15 cellular contexts compared by ENCODE assay signal in genomic region chr4:152166567-152166966, GRCh38.
DNase-seq lines count a peak whose midpoint lies in the region; ATAC-seq, FAIRE-seq and TF ChIP-seq lines count a peak whose summit lies in the region.
"Had no signal": no experiment of that assay in that cellular context is flagged by ENCODE, and none has a peak within 500 bp of the region (broad histone marks: within the 10 kb centered on the region; RNA-seq: fewer than 3 reads in every experiment).

No MANE protein-coding gene starts in this region.

- BruUV-seq in K562 (replicated peaks; lab: Mats Ljungman, UMichigan) = no TSS peak

- TF ChIP-seq CTCF in K562 (IDR thresholded peaks at IDR 0.05 in 2 of 3, conservative IDR thresholded peaks at IDR 0.05 in 1 of 3; ENCODE audit: insufficient read depth in 2 of 3, low read depth in 1 of 3, low read length in 3 of 3) (no peak), left lung (IDR thresholded peaks at IDR 0.05) (no peak), esophagus squamous epithelium (IDR thresholded peaks at IDR 0.05) (no peak), GM20000 (IDR thresholded peaks at IDR 0.05; ENCODE audit: extremely low read depth, missing control alignments) (no peak)

- H4K20me1 ChIP-seq in K562 (replicated peaks; ENCODE audit: control insufficient read depth, insufficient read depth, low read length) = no peaks in the 10 kb centered on the region; the same call in 1 of the 2 replicates

- WGBS in K562 (ENCODE audit: insufficient coverage, low coverage, missing lambda C conversion rate) = 11% methylated on average over 6 of the region's 6 CpGs
- WGBS in esophagus squamous epithelium, 2 donors = 54 to 57% methylated on average over 6 of the region's 6 CpGs

- H3K9me3 ChIP-seq in K562 (replicated peaks; ENCODE audit: control insufficient read depth, insufficient read depth, low read depth, low read length) (no peaks in the 10 kb centered on the region), left lung (no peaks in the 10 kb centered on the region), esophagus squamous epithelium (no peaks in the 10 kb centered on the region)

- no peaks in the 10 kb centered on the region for H3K9me1 ChIP-seq in K562 (ENCODE audit: control insufficient read depth, insufficient read depth, low read length)

- intact Hi-C loops in K562 (cut with micrococcal nuclease) (no loop called here), left lung (cut with DNase I) (no loop called here), esophagus squamous epithelium (cut with DNase I) (no loop called here)

- DNase-seq in EH (ENCODE audit: low read depth) = peak; percentile 37
- no peak for DNase-seq in HTR-8/SVneo (ENCODE audit: insufficient read length, low spot score)
- DNase-seq in K562 (ENCODE audit: extremely low read depth in 1 of 4, low spot score in 3 of 4) = peak in 3 of 4 experiments; percentile 9 to 23 (median 16)
- no peak for DNase-seq in left lung
- no peak for DNase-seq in esophagus squamous epithelium (lab: John Stamatoyannopoulos, UW)
- no peak for DNase-seq in GM20000 (ENCODE audit: low spot score)
- DNase-seq in NCI-H345 treated with DMSO at 0.1 percent for 48 hours (lab: John Stamatoyannopoulos, UW; ENCODE audit: unreplicated experiment) = no peak
- DNase-seq in pons (ENCODE audit: low spot score) = no peak
- DNase-seq: activated CD8-positive, alpha-beta memory T cell treated with anti-CD3 and anti-CD28 coated beads, Interleukin-2, amount 10 ng/mL, durations not matched to agents 7 days and 5 days; activated naive CD8-positive, alpha-beta T cell treated with anti-CD3 and anti-CD28 coated beads for 36 hours; CD4-positive, CD25-positive, alpha-beta regulatory T cell; PC-9 had no signal

- H3K36me3 ChIP-seq in K562 (ENCODE audit: control insufficient read depth, insufficient read depth, low read length) (no peaks in the 10 kb centered on the region), left lung (no peaks in the 10 kb centered on the region), esophagus squamous epithelium (no peaks in the 10 kb centered on the region)

- H3K27me3 ChIP-seq in K562 (ENCODE audit: control insufficient read depth in 2 of 2, insufficient read depth in 2 of 2, low read length in 2 of 2) (no peaks in the 10 kb centered on the region; a peak in 1 of 5 replicates), left lung (peaks cover 0 to 3% of the 10 kb centered on the region in 2 donors), esophagus squamous epithelium (peaks cover 0 to 4% (median 0%) of the 10 kb centered on the region in 4 donors)

- H3K79me2 ChIP-seq in K562 (ENCODE audit: control insufficient read depth, insufficient read depth, low read length) = no peaks in the 10 kb centered on the region

- H3K4me1 ChIP-seq in K562 (replicated peaks in 1 of 2; ENCODE audit: control insufficient read depth in 2 of 2, insufficient read depth in 2 of 2, low read length in 2 of 2) = no peaks in the 10 kb centered on the region
- H3K4me1 ChIP-seq in left lung = no peaks in the 10 kb centered on the region
- H3K4me1 ChIP-seq in esophagus squamous epithelium = peaks cover 0 to 9% (median 3%) of the 10 kb centered on the region in 3 donors

- TF ChIP-seq RAD21 in K562 (CRISPR knock-in tag; conservative IDR thresholded peaks at IDR 0.05 in 1 of 2, IDR thresholded peaks at IDR 0.05 in 1 of 2) = no peak

- ATAC-seq in K562 = no peak; the same call in 2 of the 3 replicates
- peak; percentile 27 for ATAC-seq in left lung
- ATAC-seq: activated CD8-positive, alpha-beta memory T cell treated with anti-CD3 and anti-CD28 coated beads, Interleukin-2, amount 10 ng/mL, durations not matched to agents 7 days and 5 days; natural killer cell treated with Interleukin-12 subunit alpha and Interleukin-12 subunit beta and Interleukin-15 and Interleukin-18, amount 100 ng/mL, for 72 hours had no signal

- H3K4me3 ChIP-seq in K562 (no peak overlapping the region), left lung (no peak overlapping the region), esophagus squamous epithelium (no peak overlapping the region)
- H3K4me3 ChIP-seq: PC-9 had no signal

- TF ChIP-seq POLR2A in K562 (conservative IDR thresholded peaks at IDR 0.05) (no peak), esophagus squamous epithelium (IDR thresholded peaks at IDR 0.05) (no peak)

- H3K27ac ChIP-seq in K562 (ENCODE audit: extremely low read depth, low read depth, low read length) = no peak overlapping the region
- no peak overlapping the region for H3K27ac ChIP-seq in left lung
- H3K27ac ChIP-seq in esophagus squamous epithelium = no peak overlapping the region
- H3K27ac ChIP-seq: KMS-11, PC-9 had no signal

- H3K4me2 ChIP-seq in K562 (ENCODE audit: insufficient read depth, low read length) = no peak overlapping the region
- H3K4me2 ChIP-seq: KMS-11, PC-9 had no signal

- no peak overlapping the region for H2AFZ ChIP-seq in K562 (ENCODE audit: low read depth, low read length)
- H2AFZ ChIP-seq: PC-9 had no signal

- no peak for TF ChIP-seq EP300 in K562 (IDR thresholded peaks at IDR 0.05; ENCODE audit: low read length)

- in situ Hi-C loops in K562 (cut with MboI) = no loop called here

- CTCF ChIA-PET in K562 (lab: Yijun Ruan, JAX; ENCODE audit: low intra/inter-chr PET ratio) = no interaction called here

- H3K9ac ChIP-seq in K562 (ENCODE audit: insufficient read depth in 1 of 2, low read depth in 2 of 2, low read length in 2 of 2) = no peak overlapping the region
- H3K9ac ChIP-seq: KMS-11 had no signal

- FAIRE-seq in HTR-8/SVneo (lab: Jason Lieb, UNC) = peak; percentile 9
- FAIRE-seq in K562 (lab: Jason Lieb, UNC) = no peak
- FAIRE-seq: frontal cortex had no signal

- POLR2A ChIA-PET in K562 (lab: Yijun Ruan, JAX) = no interaction called here

TF ChIP-seq in K562, 482 proteins besides CTCF, POLR2A, EP300 and RAD21 (continues in another document):
- TF ChIP-seq REST (CRISPR knock-in tag; IDR thresholded peaks at IDR 0.05; ENCODE audit: low read depth) = peak; percentile 88
- TF ChIP-seq JUND (IDR thresholded peaks at IDR 0.05; ENCODE audit: borderline replicate concordance, low read depth, low read length) = no peak
- 0 out of 3 replicates have a peak, but pooled peaks have one; percentile 25 for TF ChIP-seq JUND (tag; IDR thresholded peaks at IDR 0.05; ENCODE audit: borderline replicate concordance, low read depth, low read length)
- peak; percentile 90 for TF ChIP-seq EHMT2 (IDR thresholded peaks at IDR 0.05)
- no peak for TF ChIP-seq ZNF561 (CRISPR knock-in tag; conservative IDR thresholded peaks at IDR 0.05)
- peak; percentile 79 for TF ChIP-seq CEBPB (tag; IDR thresholded peaks at IDR 0.05)
- TF ChIP-seq CREM (IDR thresholded peaks at IDR 0.05; ENCODE audit: low read depth) = peak; percentile 89
- peak; percentile 67; the same call in 1 of the 2 replicates for TF ChIP-seq BHLHE40 (IDR thresholded peaks at IDR 0.05; ENCODE audit: low read length)
- no peak for TF ChIP-seq MYNN (IDR thresholded peaks at IDR 0.05)
- no peak for TF ChIP-seq MYNN (CRISPR knock-in tag; IDR thresholded peaks at IDR 0.05)
- TF ChIP-seq SRSF7 (optimal IDR thresholded peaks at IDR 0.05; ENCODE audit: low read depth, low read length) = no peak
- TF ChIP-seq CEBPG (CRISPR knock-in tag; IDR thresholded peaks at IDR 0.05) = no peak
- TF ChIP-seq CEBPG (tag; conservative IDR thresholded peaks at IDR 0.05 in 1 of 2, IDR thresholded peaks at IDR 0.05 in 1 of 2) = peak; percentile 29 to 41; a peak in 2 of 4 replicates
- TF ChIP-seq IRF9 (tag; IDR thresholded peaks at IDR 0.05) = no peak
- TF ChIP-seq ATF1 (CRISPR knock-in tag; IDR thresholded peaks at IDR 0.05) = no peak
- peak; percentile 77 for TF ChIP-seq ATF1 (tag; IDR thresholded peaks at IDR 0.05)
- TF ChIP-seq ZBTB7A (IDR thresholded peaks at IDR 0.05; ENCODE audit: borderline replicate concordance, control insufficient read depth, low read depth, low read length) = 0 out of 2 replicates have a peak, but pooled peaks have one; percentile 54
- TF ChIP-seq MIER1 (IDR thresholded peaks at IDR 0.05; ENCODE audit: low read depth) = peak; percentile 82
- TF ChIP-seq SIN3A (IDR thresholded peaks at IDR 0.05; ENCODE audit: borderline replicate concordance in 2 of 2, control insufficient read depth in 1 of 2, low read depth in 2 of 2, low read length in 2 of 2) = peak in 1 of 2 experiments; percentile 29; a peak in 1 of 4 replicates

Comparison
In these comparisons a context has a peak if more than half of its experiments do, and no peak if none do; other contexts are left out.
1. DNase-seq: peak in EH (single experiment) and K562 (3 of 4); none in HTR-8/SVneo (single experiment), left lung (0 of 2), esophagus squamous epithelium (single experiment), GM20000 (single experiment), NCI-H345 treated with DMSO at 0.1 percent for 48 hours (single experiment) and pons (single experiment).